Comparison of ENCODE assay signal across 1 cellular context in genomic region chr1:230702934-230703678, GRCh38.
TF ChIP-seq lines count a peak whose summit lies in the region.

No MANE protein-coding gene starts in this region.

TF ChIP-seq in HepG2, 621 proteins besides CTCF, POLR2A, EP300 and RAD21 (continued from another document and continues in another):
- TF ChIP-seq ZNF512 (CRISPR knock-in tag; IDR thresholded peaks at IDR 0.05) (0 out of 2 replicates have a peak, but pooled peaks have one; percentile 8), HMGA1 (CRISPR knock-in tag; conservative IDR thresholded peaks at IDR 0.05) (no peak), TP53 (CRISPR knock-in tag; conservative IDR thresholded peaks at IDR 0.05) (no peak; the same call in 1 of the 2 replicates), ZNF782 (CRISPR knock-in tag; IDR thresholded peaks at IDR 0.05; ENCODE audit: borderline replicate concordance) (peak; percentile 93; the same call in 1 of the 2 replicates), MAX (IDR thresholded peaks at IDR 0.05) (no peak), ZNF276 (CRISPR knock-in tag; IDR thresholded peaks at IDR 0.05; ENCODE audit: low read depth) (peak; percentile 90), KDM4B (CRISPR knock-in tag; IDR thresholded peaks at IDR 0.05) (peak; percentile 87), NR2F2 (IDR thresholded peaks at IDR 0.05; ENCODE audit: borderline replicate concordance, low read depth) (no peak), XBP1 (CRISPR knock-in tag; IDR thresholded peaks at IDR 0.05) (peak; percentile 81; the same call in 1 of the 2 replicates), ZNF530 (CRISPR knock-in tag; IDR thresholded peaks at IDR 0.05; ENCODE audit: low read depth) (no peak), NR3C1 (CRISPR knock-in tag; IDR thresholded peaks at IDR 0.05) (no peak), ZNF503 (CRISPR knock-in tag; IDR thresholded peaks at IDR 0.05) (peak; percentile 96), ZNF143 (CRISPR knock-in tag; IDR thresholded peaks at IDR 0.05) (no peak), BATF2 (CRISPR knock-in tag; IDR thresholded peaks at IDR 0.05) (no peak), ZNF652 (CRISPR knock-in tag; IDR thresholded peaks at IDR 0.05; ENCODE audit: borderline replicate concordance, low read depth) (0 out of 2 replicates have a peak, but pooled peaks have one; percentile 53), ZNF382 (CRISPR knock-in tag; IDR thresholded peaks at IDR 0.05; ENCODE audit: borderline replicate concordance) (no peak), NFYB (CRISPR knock-in tag; IDR thresholded peaks at IDR 0.05) (peak; percentile 52; the same call in 1 of the 2 replicates), SMC3 (IDR thresholded peaks at IDR 0.05; ENCODE audit: low read length) (0 out of 2 replicates have a peak, but pooled peaks have one; percentile 2), ARNT (IDR thresholded peaks at IDR 0.05) (no peak), SSRP1 (CRISPR knock-in tag; IDR thresholded peaks at IDR 0.05) (no peak), NR1H2 (CRISPR knock-in tag; IDR thresholded peaks at IDR 0.05; ENCODE audit: borderline replicate concordance, low read depth) (peak; percentile 70; the same call in 1 of the 2 replicates), ZNF512B (CRISPR knock-in tag; IDR thresholded peaks at IDR 0.05; ENCODE audit: borderline replicate concordance) (peak; percentile 66; the same call in 1 of the 2 replicates), ZNF333 (CRISPR knock-in tag; IDR thresholded peaks at IDR 0.05; ENCODE audit: borderline replicate concordance) (no peak), SATB2 (CRISPR knock-in tag; IDR thresholded peaks at IDR 0.05) (no peak), ZKSCAN5 (CRISPR knock-in tag; IDR thresholded peaks at IDR 0.05) (no peak), ZNF331 (CRISPR knock-in tag; IDR thresholded peaks at IDR 0.05) (peak; percentile 97), SRF (IDR thresholded peaks at IDR 0.05; ENCODE audit: low read depth, low read length) (0 out of 2 replicates have a peak, but pooled peaks have one; percentile 3), RBFOX2 (IDR thresholded peaks at IDR 0.05; ENCODE audit: low read depth, low read length) (peak; percentile 75), TBL1XR1 (IDR thresholded peaks at IDR 0.05; ENCODE audit: borderline replicate concordance, low read length, partially characterized antibody) (no peak), CBX5 (CRISPR knock-in tag; IDR thresholded peaks at IDR 0.05; ENCODE audit: borderline replicate concordance) (peak; percentile 94), PLSCR1 (CRISPR knock-in tag; IDR thresholded peaks at IDR 0.05; ENCODE audit: borderline replicate concordance) (no peak), NR2C2 (CRISPR knock-in tag; IDR thresholded peaks at IDR 0.05; ENCODE audit: borderline replicate concordance) (peak; percentile 88), MEIS2 (CRISPR knock-in tag; IDR thresholded peaks at IDR 0.05) (peak; percentile 98), ZNF678 (CRISPR knock-in tag; IDR thresholded peaks at IDR 0.05) (no peak), ZBTB21 (CRISPR knock-in tag; IDR thresholded peaks at IDR 0.05) (0 out of 2 replicates have a peak, but pooled peaks have one; percentile 39), GLI4 (CRISPR knock-in tag; IDR thresholded peaks at IDR 0.05; ENCODE audit: borderline replicate concordance) (no peak), JARID2 (CRISPR knock-in tag; IDR thresholded peaks at IDR 0.05; ENCODE audit: insufficient replicate concordance) (no peak), ZNF703 (CRISPR knock-in tag; IDR thresholded peaks at IDR 0.05; ENCODE audit: borderline replicate concordance) (0 out of 2 replicates have a peak, but pooled peaks have one; percentile 73), SETDB1 (CRISPR knock-in tag; IDR thresholded peaks at IDR 0.05; ENCODE audit: borderline replicate concordance) (no peak), KMT2B (CRISPR knock-in tag; IDR thresholded peaks at IDR 0.05) (peak; percentile 73), ZBTB39 (CRISPR knock-in tag; IDR thresholded peaks at IDR 0.05) (no peak), HNRNPL (IDR thresholded peaks at IDR 0.05; ENCODE audit: low read depth, low read length) (peak; percentile 99), NFYC (CRISPR knock-in tag; IDR thresholded peaks at IDR 0.05) (peak; percentile 66), CENPT (CRISPR knock-in tag; IDR thresholded peaks at IDR 0.05; ENCODE audit: low read depth) (0 out of 2 replicates have a peak, but pooled peaks have one; percentile 65), ZBTB44 (CRISPR knock-in tag; IDR thresholded peaks at IDR 0.05) (peak; percentile 86; the same call in 1 of the 2 replicates)
